ENCODE assay signal across 26 cellular contexts in the genomic region with DNA sequence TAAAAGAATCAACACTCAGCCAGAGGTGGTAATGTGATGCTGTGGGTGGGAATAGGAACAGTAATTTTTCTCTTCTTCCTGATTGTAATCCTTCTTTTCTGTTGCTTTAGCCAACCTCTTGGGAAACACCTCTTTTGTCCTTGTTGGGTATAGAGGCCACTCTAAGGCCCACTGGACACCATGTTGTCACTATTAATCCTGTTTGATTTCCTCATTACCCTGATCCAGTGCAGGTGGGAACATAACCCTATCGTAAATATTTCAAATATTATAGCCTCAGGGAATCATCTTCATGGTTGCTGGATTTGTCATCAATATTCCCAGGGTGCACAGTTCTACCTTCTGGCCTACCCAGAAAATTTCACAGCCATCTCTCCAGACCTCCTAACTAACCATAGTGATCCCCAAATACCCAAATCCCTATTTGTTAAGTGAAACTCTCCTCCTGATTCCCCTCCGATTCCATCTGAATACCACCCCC. TPM values are rescaled to one million over a fixed set of nuclear protein-coding genes. Genes with fewer than 3 reads are reported as not detected.
"Had no signal": no experiment of that assay in that cellular context is flagged by ENCODE, and none has a peak within 500 bp of the region (broad histone marks: within the 10 kb centered on the region; RNA-seq: fewer than 3 reads in every experiment).

No MANE protein-coding gene starts in this region.

- H3K36me3 ChIP-seq: colonic mucosa, heart right ventricle, left lung, lower lobe of right lung, right lobe of liver, thoracic aorta, vagina had no signal

- DNase-seq: activated CD4-positive, alpha-beta T cell treated with anti-CD3 and anti-CD28 coated beads for 4 hours; activated CD4-positive, alpha-beta T cell treated with anti-CD3 and anti-CD28 coated beads, Interleukin-2, amount 50 U/mL, for 4 hours; activated effector memory CD4-positive, alpha-beta T cell treated with Interleukin-2 at 50 U/mL for 16 hours; activated naive CD4-positive, alpha-beta T cell treated with Interleukin-2 at 50 U/mL for 16 hours; anterior cingulate cortex; effector memory CD4-positive, alpha-beta T cell; heart right ventricle; left lung; lower lobe of right lung; mesenchymal stem cell; posterior cingulate gyrus; stimulated activated CD4-positive, alpha-beta T cell treated with anti-CD3 and anti-CD28 coated beads, Interleukin-12 subunit alpha, Interleukin-12 subunit beta, amount 100 ng/mL, for 4 hours; stimulated activated CD4-positive, alpha-beta T cell treated with anti-CD3 and anti-CD28 coated beads, Interleukin-4, amount 100 ng/mL, for 1 hour; stimulated activated naive CD8-positive, alpha-beta T cell treated with anti-CD3 and anti-CD28 coated beads, Interleukin-15, Interleukin-2, amounts not matched to agents 100 U/mL and 50 U/mL, for 24 hours had no signal

- H3K9me3 ChIP-seq: colonic mucosa, heart right ventricle, left lung, lower lobe of right lung, right lobe of liver, thoracic aorta, vagina had no signal

- H3K27me3 ChIP-seq: colonic mucosa, heart right ventricle, left lung, right lobe of liver, vagina had no signal

- H3K27ac Mint-ChIP-seq: activated naive CD8-positive, alpha-beta T cell; natural killer cell treated with Interleukin-12 subunit alpha and Interleukin-12 subunit beta and Interleukin-15 and Interleukin-18, amount 100 ng/mL, for 72 hours; type B pancreatic cell had no signal

- H3K4me3 Mint-ChIP-seq: activated naive CD8-positive, alpha-beta T cell; natural killer cell treated with Interleukin-12 subunit alpha and Interleukin-12 subunit beta and Interleukin-15 and Interleukin-18, amount 100 ng/mL, for 72 hours; type B pancreatic cell had no signal

- H3K36me3 Mint-ChIP-seq: activated naive CD8-positive, alpha-beta T cell; natural killer cell treated with Interleukin-12 subunit alpha and Interleukin-12 subunit beta and Interleukin-15 and Interleukin-18, amount 100 ng/mL, for 72 hours; type B pancreatic cell had no signal

- ATAC-seq: heart right ventricle; lower lobe of right lung; natural killer cell treated with Interleukin-12 subunit alpha and Interleukin-12 subunit beta and Interleukin-15 and Interleukin-18, amount 100 ng/mL, for 72 hours; stimulated activated naive CD8-positive, alpha-beta T cell treated with anti-CD3 and anti-CD28 coated beads, Interleukin-15, Interleukin-2, amounts not matched to agents 100 U/mL and 50 U/mL, for 24 hours had no signal

- H3K27ac ChIP-seq: colonic mucosa, heart right ventricle, left lung, lower lobe of right lung, right lobe of liver, skin epidermis, thoracic aorta, vagina, VCaP had no signal

- H3K9me3 Mint-ChIP-seq: natural killer cell treated with Interleukin-12 subunit alpha and Interleukin-12 subunit beta and Interleukin-15 and Interleukin-18, amount 100 ng/mL, for 72 hours; type B pancreatic cell had no signal

- H3K4me3 ChIP-seq: colonic mucosa, heart right ventricle, left lung, lower lobe of right lung, right lobe of liver, skin epidermis, thoracic aorta, vagina had no signal

- H3K4me1 ChIP-seq: colonic mucosa, left lung, lower lobe of right lung had no signal

RNA-seq across cellular contexts. Expression of gene KLF17, which starts 59.4 kb away (rescaled TPM):
- total RNA-seq: colonic mucosa; dermis microvascular lymphatic vessel endothelial cell; epithelial cell of proximal tubule; natural killer cell treated with Interleukin-12 subunit alpha and Interleukin-12 subunit beta and Interleukin-15 and Interleukin-18, amount 100 ng/mL, for 72 hours; right lobe of liver; T-helper 1 cell treated with Interleukin-12 subunit alpha and Interleukin-12 subunit beta and Interleukin-4 antibody, amounts not matched to agents 30 ng/mL and 1 ng/mL, for 36 hours had no signal
